ENCODE assay signal across 16 cellular contexts in the genomic region with DNA sequence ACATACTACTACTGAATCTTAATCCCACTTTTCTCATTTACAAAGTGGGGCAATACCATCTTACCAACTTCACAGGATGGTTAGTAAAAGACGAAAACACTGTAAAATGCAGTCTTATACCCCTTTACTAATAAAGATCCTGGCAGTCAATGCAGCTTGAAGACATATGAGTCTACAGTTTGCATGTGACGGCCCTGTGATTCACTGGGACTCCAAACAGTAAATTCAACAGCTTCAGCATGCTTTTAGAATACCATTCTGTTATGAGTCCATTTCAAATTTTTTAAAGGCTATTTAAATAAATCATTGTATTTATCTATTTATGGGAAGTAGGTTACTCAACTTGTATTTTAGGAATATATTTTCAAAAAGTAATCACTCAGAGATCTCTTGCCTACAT.
DNase-seq lines count a peak whose midpoint lies in the region; ATAC-seq and TF ChIP-seq lines count a peak whose summit lies in the region.
"Had no signal": no experiment of that assay in that cellular context is flagged by ENCODE, and none has a peak within 500 bp of the region (broad histone marks: within the 10 kb centered on the region; RNA-seq: fewer than 3 reads in every experiment).

No MANE protein-coding gene starts in this region.

- H4K20me1 ChIP-seq in GM23248 (ENCODE audit: insufficient read depth), result no peaks in the 10 kb centered on the region
- H4K20me1 ChIP-seq: BLaER1 treated with 17β-estradiol and CSF1 and Interleukin-3, amounts not matched to agents 10 nM and 100 nM had no signal

- BruUV-seq in A673 (replicated peaks; lab: Mats Ljungman, UMichigan), result no TSS peak

- CTCF ChIA-PET in A673 (lab: Charles Lee), result no interaction called here

- H3K9me3 ChIP-seq in GM23248 (ENCODE audit: low read depth), result no peaks in the 10 kb centered on the region
- no peaks in the 10 kb centered on the region for H3K9me3 ChIP-seq in A673 (ENCODE audit: low read depth, low read length, poor library complexity, severe bottlenecking)
- H3K9me3 ChIP-seq: BLaER1 treated with 17β-estradiol and CSF1 and Interleukin-3, amounts not matched to agents 10 nM and 100 nM; SK-N-SH had no signal

- H3K79me2 ChIP-seq in GM23248 (ENCODE audit: insufficient read depth), result peaks cover 53% of the 10 kb centered on the region

- H3K4me1 ChIP-seq in GM23248 (ENCODE audit: insufficient read depth) (peaks cover 25% of the 10 kb centered on the region), A673 (ENCODE audit: insufficient read depth, low read length, poor library complexity, severe bottlenecking) (no peaks in the 10 kb centered on the region)
- H3K4me1 ChIP-seq: BLaER1 treated with 17β-estradiol and CSF1 and Interleukin-3, amounts not matched to agents 10 nM and 100 nM had no signal

- H3K9me2 ChIP-seq in GM23248 (ENCODE audit: insufficient read depth), result no peaks in the 10 kb centered on the region
- H3K9me2 ChIP-seq: SK-N-SH had no signal

- TF ChIP-seq CTCF in AG09309 (IDR thresholded peaks at IDR 0.05; ENCODE audit: control insufficient read depth, insufficient read depth, low read depth, low read length, missing control alignments) (no peak), fibroblast of villous mesenchyme (IDR thresholded peaks at IDR 0.05; ENCODE audit: insufficient read depth, low read depth, low read length) (no peak), A673 (conservative IDR thresholded peaks at IDR 0.05; ENCODE audit: low read depth, low read length) (no peak)

- DNase-seq in AG09309 (ENCODE audit: low read depth), result peak; percentile 40
- peak; percentile 86 for DNase-seq in GM23248
- peak; percentile 25 for DNase-seq in cerebellar cortex (ENCODE audit: low spot score)
- DNase-seq in fibroblast of villous mesenchyme (ENCODE audit: low read depth), result peak; percentile 27
- no peak for DNase-seq in A673 (ENCODE audit: low spot score)
- no peak for DNase-seq in COLO668 (lab: John Stamatoyannopoulos, UW; ENCODE audit: unreplicated experiment)
- no peak for DNase-seq in DMS53 treated with DMSO at 0.1 percent for 48 hours (lab: John Stamatoyannopoulos, UW; ENCODE audit: unreplicated experiment)
- DNase-seq: GOT3, KG1, NCI-H1092, NCI-H187, Right ventricle myocardium superior, SK-N-SH had no signal

- POLR2A ChIA-PET in A673 (lab: Charles Lee; ENCODE audit: low non-redundant PET), result no interaction called here

- H3K27ac ChIP-seq in GM23248 (peak overlapping the region; percentile 27), A673 (ENCODE audit: low read depth, low read length, poor library complexity, severe bottlenecking) (no peak overlapping the region)
- H3K27ac ChIP-seq: BLaER1 treated with 17β-estradiol and CSF1 and Interleukin-3, amounts not matched to agents 10 nM and 100 nM had no signal

- H3K27me3 ChIP-seq in GM23248 (replicated peaks; ENCODE audit: insufficient read depth), result no peaks in the 10 kb centered on the region
- H3K27me3 ChIP-seq in A673 (replicated peaks; ENCODE audit: insufficient read depth, low read depth, low read length, poor library complexity), result no peaks in the 10 kb centered on the region
- H3K27me3 ChIP-seq: BLaER1 treated with 17β-estradiol and CSF1 and Interleukin-3, amounts not matched to agents 10 nM and 100 nM had no signal

- H3K4me3 ChIP-seq in AG09309 (ENCODE audit: control insufficient read depth, low read depth, low read length), result no peak overlapping the region
- no peak overlapping the region for H3K4me3 ChIP-seq in GM23248
- no peak overlapping the region for H3K4me3 ChIP-seq in fibroblast of villous mesenchyme (ENCODE audit: low read depth, low read length)
- H3K4me3 ChIP-seq in A673 (ENCODE audit: low read depth, low read length, poor library complexity, severe bottlenecking), result no peak overlapping the region
- H3K4me3 ChIP-seq: BLaER1 treated with 17β-estradiol and CSF1 and Interleukin-3, amounts not matched to agents 10 nM and 100 nM had no signal

- intact Hi-C loops in A673 (cut with micrococcal nuclease; ENCODE audit: unreplicated experiment), result no loop called here

- ATAC-seq in GM21447 (IDR thresholded peaks at IDR 0.05; ENCODE audit: unreplicated experiment), result no peak
- ATAC-seq: Panc1 had no signal

- H3K9ac ChIP-seq in GM23248, result no peak overlapping the region
- H3K9ac ChIP-seq: BLaER1 treated with 17β-estradiol and CSF1 and Interleukin-3, amounts not matched to agents 10 nM and 100 nM; SK-N-SH had no signal

- H3K36me3 ChIP-seq in GM23248 (ENCODE audit: low read depth) (no peaks in the 10 kb centered on the region), A673 (ENCODE audit: insufficient read depth, low read length, poor library complexity, severe bottlenecking) (no peaks in the 10 kb centered on the region)
- H3K36me3 ChIP-seq: BLaER1 treated with 17β-estradiol and CSF1 and Interleukin-3, amounts not matched to agents 10 nM and 100 nM had no signal

- in situ Hi-C loops in GM23248 (cut with MboI), result no loop called here

- 15 to 17% methylated on average over 2 of the region's 2 CpGs for WGBS in GM23248 (ENCODE audit: low coverage in 1 of 2, low lambda C conversion rate in 2 of 2, missing lambda C conversion rate in 2 of 2), 2 experiments

- no peak overlapping the region for H2AFZ ChIP-seq in GM23248

- H3K4me2 ChIP-seq in GM23248 (ENCODE audit: unreplicated experiment), result peak overlapping the region; percentile 38
- H3K4me2 ChIP-seq: BLaER1 treated with 17β-estradiol and CSF1 and Interleukin-3, amounts not matched to agents 10 nM and 100 nM; SK-N-SH had no signal

- peaks cover 19% of the 10 kb centered on the region for H3F3A ChIP-seq in GM23248 (ENCODE audit: insufficient read depth)

Comparison
In these comparisons a context has a peak if more than half of its experiments do, and no peak if none do; other contexts are left out.
1. DNase-seq: peak in AG09309 (single experiment), GM23248 (single experiment), cerebellar cortex (single experiment) and fibroblast of villous mesenchyme (single experiment); none in A673 (single experiment), COLO668 (single experiment) and DMS53 treated with DMSO at 0.1 percent for 48 hours (single experiment).